17 cellular contexts compared by ENCODE assay signal in the genomic region with DNA sequence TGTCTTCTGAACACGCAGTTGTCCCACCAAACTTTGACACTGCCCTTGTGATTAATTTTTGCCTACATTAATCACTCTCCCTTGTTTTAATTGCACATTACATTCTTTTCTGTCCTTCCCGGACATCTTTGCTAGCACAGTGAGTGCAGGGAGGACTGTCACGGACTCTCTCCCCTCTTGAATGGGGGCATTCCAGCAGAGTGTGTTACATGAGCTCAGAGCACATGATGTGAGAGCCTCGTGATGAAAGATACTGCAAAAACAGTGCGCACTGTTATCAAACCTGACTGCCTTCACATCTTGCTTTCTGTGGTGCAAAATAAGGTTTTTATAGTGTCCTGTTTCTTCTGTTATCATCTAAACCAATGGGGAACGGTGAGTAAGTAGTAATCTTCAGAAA.
DNase-seq lines count a peak whose midpoint lies in the region; ATAC-seq, FAIRE-seq and TF ChIP-seq lines count a peak whose summit lies in the region.
"Had no signal": no experiment of that assay in that cellular context is flagged by ENCODE, and none has a peak within 500 bp of the region (broad histone marks: within the 10 kb centered on the region; RNA-seq: fewer than 3 reads in every experiment).

No MANE protein-coding gene starts in this region.

- TF ChIP-seq CTCF in D721Med (IDR thresholded peaks at IDR 0.05; ENCODE audit: insufficient read depth, missing control alignments), result no peak

- in situ Hi-C loops in SK-MEL-5 (cut with HindIII; ENCODE audit: low pct_unique_long_range_greater_than_20kb, low sequenced_read_pairs), result no loop called here

- peak; percentile 44 for DNase-seq in SK-MEL-5 (ENCODE audit: low read depth, low spot score)
- no peak for DNase-seq in caudate nucleus (lab: John Stamatoyannopoulos, UW)
- no peak for DNase-seq in left ventricle myocardium superior
- peak; percentile 72 for DNase-seq in pons (ENCODE audit: low spot score)
- DNase-seq in mesenteric fat pad (ENCODE audit: low spot score), result no peak
- no peak for DNase-seq in D721Med (ENCODE audit: insufficient read length, low spot score)
- no peak for DNase-seq in NCI-H82 (lab: John Stamatoyannopoulos, UW)
- no peak for DNase-seq in T-helper 2 cell
- DNase-seq: ACHN, AML-193, Caco-2, H7, KG1, NCI-H1436, NCI-H2081 treated with DMSO at 0.1 percent for 48 hours, NCI-H510A treated with DMSO at 0.1 percent for 48 hours had no signal

- intact Hi-C loops in left ventricle myocardium superior (cut with micrococcal nuclease), result no loop called here

- ATAC-seq in left ventricle myocardium superior, result peak; percentile 89
- ATAC-seq: HepG2 had no signal

- no peak for FAIRE-seq in D721Med (lab: Jason Lieb, UNC)
- FAIRE-seq: HepG2 had no signal

- peak overlapping the region; percentile 1 for H3K27ac ChIP-seq in caudate nucleus (ENCODE audit: low read depth, low read length)

Comparison
In these comparisons a context has a peak if more than half of its experiments do, and no peak if none do; other contexts are left out.
1. DNase-seq: peak in SK-MEL-5 (single experiment) and pons (single experiment); none in caudate nucleus (0 of 61), left ventricle myocardium superior (single experiment), mesenteric fat pad (single experiment), D721Med (single experiment), NCI-H82 (single experiment) and T-helper 2 cell (0 of 5).